In genomic region chr18:57771183-57771582, GRCh38 we compare ENCODE assay signal across 11 cellular contexts. TPM values are rescaled to one million over a fixed set of nuclear protein-coding genes. Genes with fewer than 3 reads are reported as not detected.
A peak's percentile ranks its signal among the peaks of the same experiment; 100 is the strongest.
DNase-seq lines count a peak whose midpoint lies in the region; ATAC-seq and TF ChIP-seq lines count a peak whose summit lies in the region.
"Had no signal": no experiment of that assay in that cellular context is flagged by ENCODE, and none has a peak within 500 bp of the region (broad histone marks: within the 10 kb centered on the region; RNA-seq: fewer than 3 reads in every experiment).

No MANE protein-coding gene starts in this region.

- peak overlapping the region; percentile 51; the same call in 1 of the 2 replicates for H3K23ac ChIP-seq in IMR-90 (ENCODE audit: low read depth, low read length)

- no peak overlapping the region for H2BK120ac ChIP-seq in IMR-90 (ENCODE audit: low read depth, low read length)

- H3K4me1 ChIP-seq in IMR-90 (ENCODE audit: control insufficient read depth, insufficient read depth, low read length) (peaks cover 15% of the 10 kb centered on the region), PC-9 (replicated peaks; ENCODE audit: insufficient read depth) (peaks cover 74% of the 10 kb centered on the region), right atrium auricular region (peaks cover 0 to 54% of the 10 kb centered on the region in 2 donors), transverse colon (peaks cover 28 to 94% (median 77%) of the 10 kb centered on the region in 4 donors)

- no peak overlapping the region for H2AFZ ChIP-seq in IMR-90 (replicated peaks; ENCODE audit: low read length, poor library complexity)
- no peak overlapping the region for H2AFZ ChIP-seq in PC-9

- peaks cover 56 to 87% of the 10 kb centered on the region in 2 experiments for H3K79me1 ChIP-seq in IMR-90 (ENCODE audit: low read depth in 1 of 2, low read length in 2 of 2)

- no peak overlapping the region for H3K4me2 ChIP-seq in IMR-90 (ENCODE audit: low read depth, low read length)
- H3K4me2 ChIP-seq in PC-9, result peak overlapping the region; percentile 75

- peaks cover 37% of the 10 kb centered on the region for H3F3A ChIP-seq in PC-9 (ENCODE audit: insufficient read depth, low read depth)

- H3K4ac ChIP-seq in IMR-90 (ENCODE audit: low read depth, low read length), result no peak overlapping the region; the same call in 1 of the 2 replicates

- H3K9ac ChIP-seq in IMR-90 (ENCODE audit: low read depth, low read length), result no peak overlapping the region

- CTCF ChIA-PET in IMR-90 (lab: Yijun Ruan, JAX) (no interaction called here), PC-9 (lab: Charles Lee) (no interaction called here)

- no CpG with 5 or more reads among the region's 3 CpGs for WGBS in IMR-90 (ENCODE audit: extremely low coverage in 2 of 2, insufficient read length in 1 of 2), 2 experiments
- 55% methylated on average over 3 of the region's 3 CpGs; no CpG with 5 or more reads in 1 of the 2 donors for WGBS in transverse colon (ENCODE audit: low coverage in 1 of 2), 2 donors

- no peak overlapping the region for H3K56ac ChIP-seq in IMR-90 (ENCODE audit: extremely low read depth, insufficient read depth, low read length)

- no peak overlapping the region for H2BK15ac ChIP-seq in IMR-90 (ENCODE audit: low read depth, low read length)

- H3K4me3 ChIP-seq in IMR-90 (ENCODE audit: insufficient read depth, low read depth, low read length) (no peak overlapping the region), PC-9 (peak overlapping the region; percentile 25; the same call in 1 of the 2 replicates), right atrium auricular region (no peak overlapping the region), transverse colon (no peak overlapping the region)

- BruUV-seq in IMR-90 (replicated peaks; lab: Mats Ljungman, UMichigan) (no TSS peak), PC-9 (replicated peaks; lab: Mats Ljungman, UMichigan) (no TSS peak)

- H4K8ac ChIP-seq in IMR-90 (ENCODE audit: low read depth in 2 of 2, low read length in 2 of 2), result 0 out of 4 replicates have a peak overlapping the region, but pooled peaks of 1 of the 2 experiments have one; percentile 20

- H3K9me3 ChIP-seq in IMR-90 (ENCODE audit: control insufficient read depth, insufficient read depth, low read length), result no peaks in the 10 kb centered on the region
- no peaks in the 10 kb centered on the region for H3K9me3 ChIP-seq in PC-9 (ENCODE audit: insufficient read depth, low read depth)
- H3K9me3 ChIP-seq in right atrium auricular region, result no peaks in the 10 kb centered on the region
- H3K9me3 ChIP-seq in transverse colon, result no peaks in the 10 kb centered on the region

- dilution Hi-C loops in IMR-90 (cut with HindIII; ENCODE audit: low sequenced_read_pairs, unreplicated experiment), result no loop called here

- no peak overlapping the region; the same call in 1 of the 2 replicates for H2AK5ac ChIP-seq in IMR-90 (ENCODE audit: low read depth, low read length)

- no peak overlapping the region for H3K18ac ChIP-seq in IMR-90 (ENCODE audit: low read depth, low read length)

- in situ Hi-C loops in IMR-90 (cut with MboI; ENCODE audit: low sequenced_read_pairs), result no loop called here
- in situ Hi-C loops in transverse colon (cut with MboI; ENCODE audit: low pct_ligation_motif_present in 1 of 4, low pct_unique_long_range_greater_than_20kb in 1 of 4, low sequenced_read_pairs in 3 of 4), result no loop called here

- no peak overlapping the region for H2BK20ac ChIP-seq in IMR-90 (ENCODE audit: low read depth, low read length)

- no peak for TF ChIP-seq EP300 in transverse colon (IDR thresholded peaks at IDR 0.05; ENCODE audit: low read depth)

- DNase-seq in IMR-90 (no peak), PC-9 (peak in 1 of 2 experiments; percentile 93), right atrium auricular region (ENCODE audit: low spot score) (no peak), transverse colon (peak; percentile 79), Ammon's horn (ENCODE audit: low spot score) (no peak), HK-2 (ENCODE audit: unreplicated experiment) (no peak)
- DNase-seq: activated T-cell treated with anti-CD3 and anti-CD28 coated beads, Interleukin-2, amount 50 U/mL, for 24 hours; central memory CD4-positive, alpha-beta T cell; NCI-H345 had no signal

- H3K14ac ChIP-seq in IMR-90 (replicated peaks; ENCODE audit: low read depth, low read length), result no peak overlapping the region

- no peak for TF ChIP-seq CTCF in IMR-90 (conservative IDR thresholded peaks at IDR 0.05; ENCODE audit: low read depth, low read length)
- TF ChIP-seq CTCF in PC-9 (conservative IDR thresholded peaks at IDR 0.05), result no peak
- no peak for TF ChIP-seq CTCF in right atrium auricular region (IDR thresholded peaks at IDR 0.05)
- TF ChIP-seq CTCF in transverse colon (IDR thresholded peaks at IDR 0.05), result no peak

- no peak overlapping the region for H4K5ac ChIP-seq in IMR-90 (ENCODE audit: low read depth, low read length)

- no peaks in the 10 kb centered on the region for H3K27me3 ChIP-seq in IMR-90 (ENCODE audit: control insufficient read depth, insufficient read depth, low read length)
- no peaks in the 10 kb centered on the region for H3K27me3 ChIP-seq in PC-9 (ENCODE audit: insufficient read depth, low read depth)
- no peaks in the 10 kb centered on the region for H3K27me3 ChIP-seq in right atrium auricular region
- H3K27me3 ChIP-seq in transverse colon, result no peaks in the 10 kb centered on the region

- peaks cover 80% of the 10 kb centered on the region for H3K79me2 ChIP-seq in PC-9 (ENCODE audit: low read depth)

- H4K91ac ChIP-seq in IMR-90 (ENCODE audit: insufficient read depth, low read depth, low read length), result no peak overlapping the region

- H2BK5ac ChIP-seq in IMR-90 (ENCODE audit: low read depth, low read length, poor library complexity, severe bottlenecking), result no peak overlapping the region

- H3K27ac ChIP-seq in IMR-90 (ENCODE audit: insufficient read depth, low read length), result no peak overlapping the region
- peak overlapping the region; percentile 96 for H3K27ac ChIP-seq in PC-9
- peak overlapping the region; percentile 17 to 35 for H3K27ac ChIP-seq in right atrium auricular region
- H3K27ac ChIP-seq in transverse colon, result peak overlapping the region; percentile 82 to 87 (median 87)

- H2AK9ac ChIP-seq in IMR-90 (replicated peaks; ENCODE audit: low read depth, low read length, poor library complexity), result no peak overlapping the region

- H4K20me1 ChIP-seq in IMR-90 (ENCODE audit: insufficient read depth, low read length), result peaks cover 77% of the 10 kb centered on the region
- H4K20me1 ChIP-seq in PC-9 (ENCODE audit: insufficient read depth), result no peaks in the 10 kb centered on the region

- H3K36me3 ChIP-seq in IMR-90 (ENCODE audit: control insufficient read depth, insufficient read depth, low read length) (0 out of 2 replicates have a peak, but pooled peaks cover 2% of the 10 kb centered on the region), PC-9 (ENCODE audit: low read depth) (no peaks in the 10 kb centered on the region), right atrium auricular region (no peaks in the 10 kb centered on the region), transverse colon (no peaks in the 10 kb centered on the region)

- H3K9me1 ChIP-seq in IMR-90 (ENCODE audit: insufficient read depth, low read length), result peaks cover 52% of the 10 kb centered on the region

- H3K9me2 ChIP-seq in PC-9 (ENCODE audit: insufficient read depth), result no peaks in the 10 kb centered on the region

- TF ChIP-seq POLR2A in IMR-90 (IDR thresholded peaks at IDR 0.05; ENCODE audit: low read depth, low read length) (no peak), transverse colon (IDR thresholded peaks at IDR 0.05) (no peak)

- ATAC-seq in IMR-90 (ENCODE audit: low read depth) (no peak), HG03571 (IDR thresholded peaks at IDR 0.05; ENCODE audit: unreplicated experiment) (no peak)
- ATAC-seq: natural killer cell treated with Interleukin-12 subunit alpha and Interleukin-12 subunit beta and Interleukin-15 and Interleukin-18, amount 100 ng/mL, for 72 hours had no signal

- TF ChIP-seq RAD21 in IMR-90 (IDR thresholded peaks at IDR 0.05; ENCODE audit: low read length), result no peak

- intact Hi-C loops in IMR-90 (cut with micrococcal nuclease) (no loop called here), PC-9 (cut with micrococcal nuclease; ENCODE audit: unreplicated experiment) (no loop called here), transverse colon (cut with DNase I; ENCODE audit: low total_unique reads) (no loop called here)

- POLR2A ChIA-PET in IMR-90 (lab: Charles Lee; ENCODE audit: unreplicated experiment) (no interaction called here), PC-9 (lab: Charles Lee; ENCODE audit: unreplicated experiment) (no interaction called here)

TF ChIP-seq in IMR-90, 13 proteins besides CTCF, POLR2A, EP300 and RAD21 (continues in another document):
- no peak for TF ChIP-seq USF2 (IDR thresholded peaks at IDR 0.05; ENCODE audit: low read depth, low read length)
- no peak for TF ChIP-seq RFX5 (IDR thresholded peaks at IDR 0.05; ENCODE audit: low read depth, low read length)
- no peak for TF ChIP-seq MXI1 (IDR thresholded peaks at IDR 0.05; ENCODE audit: borderline replicate concordance, low read depth, low read length)
- no peak for TF ChIP-seq CEBPB (IDR thresholded peaks at IDR 0.05; ENCODE audit: low read depth, low read length)
- TF ChIP-seq ELK1 (IDR thresholded peaks at IDR 0.05; ENCODE audit: borderline replicate concordance, low read depth, low read length), result no peak
- no peak for TF ChIP-seq BHLHE40 (IDR thresholded peaks at IDR 0.05; ENCODE audit: low read depth, low read length)
- TF ChIP-seq RCOR1 (IDR thresholded peaks at IDR 0.05; ENCODE audit: insufficient replicate concordance, low read length), result no peak

RNA-seq across cellular contexts. Expression of gene ATP8B1, which starts 31.9 kb away (rescaled TPM):
- total RNA-seq in IMR-90 (2012; rRNA removed) (136 and 170 TPM in 2 replicates), PC-9 (2021) (16.7 and 23.4 TPM in 2 replicates), right atrium auricular region (10 to 100 TPM in 1 of 2 donors, 1 to 10 TPM in 1; 6.0 to 13.0 TPM), transverse colon (100 to 1,000 TPM; 120 to 321 (median 252) TPM)
- 57.7 and 64.3 TPM in 2 replicates for polyA plus RNA-seq in IMR-90 (2012; rRNA removed)
- polyA plus RNA-seq in IMR-90 (2012; cell fraction: cytosol; rRNA removed), result 23.4 and 27.5 TPM in 2 replicates
- 31.8 and 116 TPM in 2 replicates for polyA plus RNA-seq in IMR-90 (2012; cell fraction: nucleus; rRNA removed; ENCODE audit: low replicate concordance)
- total RNA-seq: natural killer cell treated with Interleukin-12 subunit alpha and Interleukin-12 subunit beta and Interleukin-15 and Interleukin-18, amount 100 ng/mL, for 72 hours had no signal
